22 cellular contexts compared by ENCODE assay signal in genomic region chrX:47960400-47960799, GRCh38. TPM values are rescaled to one million over a fixed set of nuclear protein-coding genes. Genes with fewer than 3 reads are reported as not detected.
"Had no signal": no experiment of that assay in that cellular context is flagged by ENCODE, and none has a peak within 500 bp of the region (broad histone marks: within the 10 kb centered on the region; RNA-seq: fewer than 3 reads in every experiment).

No MANE protein-coding gene starts in this region.

- H2AFZ ChIP-seq: neural progenitor cell had no signal

- H3K27me3 ChIP-seq: neural progenitor cell, ovary, sigmoid colon, spleen had no signal

- H3K9ac ChIP-seq: neural progenitor cell had no signal

- DNase-seq: activated CD4-positive, alpha-beta T cell treated with anti-CD3 and anti-CD28 coated beads, Interleukin-2, amount 50 U/mL, for 48 hours; activated naive CD4-positive, alpha-beta T cell treated with Interleukin-2 at 50 U/mL for 16 hours; aorta; dermis blood vessel endothelial cell; foreskin melanocyte; immature natural killer cell; ovary; sigmoid colon; spleen; stimulated activated naive CD8-positive, alpha-beta T cell treated with anti-CD3 and anti-CD28 coated beads, Interleukin-15, amount 100 ng/mL, for 72 hours had no signal

- H3K9me3 ChIP-seq: breast epithelium, ovary, sigmoid colon had no signal

- ATAC-seq: activated T-helper 17 cell treated with anti-CD3 and anti-CD28 coated beads, Interleukin-2, amount 50 U/mL, for 72 hours; stimulated activated naive CD8-positive, alpha-beta T cell treated with anti-CD3 and anti-CD28 coated beads, Interleukin-15, amount 100 ng/mL, for 72 hours had no signal

- H3K36me3 ChIP-seq: breast epithelium, neural progenitor cell, ovary, sigmoid colon, spleen had no signal

- H3K4me3 Mint-ChIP-seq: activated T-helper 17 cell treated with anti-CD3 and anti-CD28 coated beads, Interleukin-2, amount 50 U/mL, for 72 hours; immature natural killer cell; mesothelial cell of epicardium; neural progenitor cell; stimulated activated naive CD8-positive, alpha-beta T cell treated with anti-CD3 and anti-CD28 coated beads, Interleukin-15, amount 100 ng/mL, for 72 hours; type B pancreatic cell had no signal

- H3K27ac ChIP-seq: breast epithelium, epithelial cell of prostate, neural progenitor cell, ovary, sigmoid colon, spleen had no signal

- H3K27me3 Mint-ChIP-seq: activated T-helper 17 cell treated with anti-CD3 and anti-CD28 coated beads, Interleukin-2, amount 50 U/mL, for 72 hours; stimulated activated naive CD8-positive, alpha-beta T cell treated with anti-CD3 and anti-CD28 coated beads, Interleukin-15, amount 100 ng/mL, for 72 hours; type B pancreatic cell had no signal

- H3K27ac Mint-ChIP-seq: activated T-helper 17 cell treated with anti-CD3 and anti-CD28 coated beads, Interleukin-2, amount 50 U/mL, for 72 hours; immature natural killer cell; mesothelial cell of epicardium; neural progenitor cell; type B pancreatic cell had no signal

- H3K4me2 ChIP-seq: neural progenitor cell had no signal

- H3K4me3 ChIP-seq: breast epithelium, neural progenitor cell, ovary, sigmoid colon, spleen had no signal

- H3K4me1 ChIP-seq: breast epithelium, neural progenitor cell, sigmoid colon, spleen had no signal

- H3K4me1 Mint-ChIP-seq: activated T-helper 17 cell treated with anti-CD3 and anti-CD28 coated beads, Interleukin-2, amount 50 U/mL, for 72 hours; immature natural killer cell; mesothelial cell of epicardium; stimulated activated naive CD8-positive, alpha-beta T cell treated with anti-CD3 and anti-CD28 coated beads, Interleukin-15, amount 100 ng/mL, for 72 hours had no signal

RNA-seq across cellular contexts. Expression of gene SPACA5, which starts 46.4 kb away (rescaled TPM):
- total RNA-seq: activated T-helper 17 cell treated with anti-CD3 and anti-CD28 coated beads, Interleukin-2, amount 50 U/mL, for 72 hours; aorta; breast epithelium; cerebellum; dermis blood vessel endothelial cell; fibroblast of lung; lower leg skin; mesothelial cell of epicardium; myocyte; ovary; pulmonary artery endothelial cell; sigmoid colon; spleen; T-helper 2 cell treated with Interferon-gamma antibody and Interleukin-4, amounts not matched to agents 100 ng/mL and 5 ng/mL, for 36 hours had no signal
